In the genomic region with DNA sequence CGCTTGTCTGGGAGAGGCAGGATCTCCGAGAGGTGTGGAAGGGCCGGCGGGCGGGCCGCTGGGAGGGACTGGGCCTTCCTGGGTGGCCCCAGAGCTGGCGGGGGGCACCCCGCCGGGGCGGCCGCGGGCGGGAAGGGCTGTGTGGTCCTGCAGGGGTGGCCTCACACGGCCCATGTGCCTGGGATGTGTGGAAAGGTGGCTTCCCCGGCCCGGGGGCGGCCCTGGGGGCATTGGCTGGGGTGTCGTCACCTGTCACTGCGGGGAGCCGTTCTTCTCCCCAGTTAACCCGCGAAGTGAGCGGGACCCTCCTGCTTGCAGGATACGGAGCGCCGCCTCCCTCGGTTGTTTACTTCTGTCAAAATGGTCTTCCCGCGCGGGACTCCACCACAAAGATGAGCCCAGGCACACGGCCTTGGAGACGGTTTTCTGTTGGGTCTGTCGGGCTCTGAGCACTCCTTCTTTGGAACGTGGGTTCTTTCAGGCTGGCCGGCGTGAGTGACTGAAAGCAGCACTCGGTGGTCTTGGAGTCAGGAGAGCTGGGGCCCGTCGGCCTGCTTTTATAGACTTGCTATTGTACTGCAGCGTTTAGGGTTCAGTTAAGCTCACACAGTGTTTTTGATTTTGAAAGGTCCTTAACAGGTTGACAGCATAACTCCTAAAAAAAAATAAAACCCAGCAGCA, we compare ENCODE assay signal across 8 cellular contexts. TPM values are rescaled to one million over a fixed set of nuclear protein-coding genes. Genes with fewer than 3 reads are reported as not detected.
DNase-seq lines count a peak whose midpoint lies in the region; ATAC-seq and TF ChIP-seq lines count a peak whose summit lies in the region.

No MANE protein-coding gene starts in this region.

- peaks cover 11 to 18% of the 10 kb centered on the region in 2 donors for H3K27me3 Mint-ChIP-seq in CD8-positive, alpha-beta memory T cell

- peak overlapping the region; percentile 78 for H3K27ac ChIP-seq in CD8-positive, alpha-beta memory T cell (ENCODE audit: low read depth, low read length)
- H3K27ac ChIP-seq in VCaP = peak overlapping the region; percentile 96

- peaks cover 9% of the 10 kb centered on the region for H3K27me3 ChIP-seq in CD8-positive, alpha-beta memory T cell (ENCODE audit: insufficient read depth, low read length, poor library complexity, severe bottlenecking)

- CTCF ChIA-PET in CD8-positive, alpha-beta memory T cell (lab: Charles Lee) = interaction anchor here (0.5 to 1.5 kb wide), 2 partner anchors 9 to 253 kb away, joined by 3 read pairs; no protein-coding TSS in a partner anchor

- H3K36me3 ChIP-seq in CD8-positive, alpha-beta memory T cell (ENCODE audit: insufficient read depth, low read length) = no peaks in the 10 kb centered on the region

- H3K4me1 Mint-ChIP-seq in CD8-positive, alpha-beta memory T cell = peaks cover 49 to 54% (median 53%) of the 10 kb centered on the region in 3 donors

- no peak for TF ChIP-seq CTCF in VCaP (conservative IDR thresholded peaks at IDR 0.05)

- no peaks in the 10 kb centered on the region for H3K9me3 ChIP-seq in CD8-positive, alpha-beta memory T cell (ENCODE audit: low read length)

- ATAC-seq in GM19468 (IDR thresholded peaks at IDR 0.05; ENCODE audit: extremely low read depth, unreplicated experiment) (peak; percentile 14), HG03571 (IDR thresholded peaks at IDR 0.05; ENCODE audit: unreplicated experiment) (peak; percentile 31)

- H3K36me3 Mint-ChIP-seq in CD8-positive, alpha-beta memory T cell = peaks cover 0 to 31% (median 0%) of the 10 kb centered on the region in 3 donors

- H3K4me1 ChIP-seq in CD8-positive, alpha-beta memory T cell (ENCODE audit: insufficient read depth, low read length) = peaks cover 47% of the 10 kb centered on the region

- peak overlapping the region; percentile 98 for H3K4me3 ChIP-seq in CD8-positive, alpha-beta memory T cell (ENCODE audit: low read length)

- H3K9me3 Mint-ChIP-seq in CD8-positive, alpha-beta memory T cell = no peaks in the 10 kb centered on the region

- POLR2A ChIA-PET in CD8-positive, alpha-beta memory T cell (lab: Charles Lee) = no interaction called here

- peak; percentile 50 to 72 (median 61) for DNase-seq in CD8-positive, alpha-beta memory T cell
- peak; percentile 49 for DNase-seq in central memory CD4-positive, alpha-beta T cell
- DNase-seq in left kidney (ENCODE audit: low read depth, low spot score) = peak; percentile 81
- peak; percentile 42 for DNase-seq in stimulated activated CD4-positive, alpha-beta T cell treated with anti-CD3 and anti-CD28 coated beads, Interleukin-2, amount 100 ng/mL, for 4 hours (ENCODE audit: low read depth)
- no peak for DNase-seq in NCI-H1930 (lab: John Stamatoyannopoulos, UW)

- H3K4me3 Mint-ChIP-seq in CD8-positive, alpha-beta memory T cell = peak overlapping the region; percentile 90 to 98 (median 96)

- peak overlapping the region; percentile 88 to 99 (median 96) for H3K27ac Mint-ChIP-seq in CD8-positive, alpha-beta memory T cell

RNA-seq across cellular contexts. Expression of a gene that starts 0.7 kb away (rescaled TPM):
- total RNA-seq in CD8-positive, alpha-beta memory T cell = 10 to 100 TPM; 77.7 to 77.9 TPM
- polyA plus RNA-seq in CD8-positive, alpha-beta memory T cell = 102 TPM

Comparison
In these comparisons a context has a peak if more than half of its experiments do, and no peak if none do; other contexts are left out.
1. DNase-seq: peak in CD8-positive, alpha-beta memory T cell (5 of 5), central memory CD4-positive, alpha-beta T cell (single experiment), left kidney (single experiment) and stimulated activated CD4-positive, alpha-beta T cell treated with anti-CD3 and anti-CD28 coated beads, Interleukin-2, amount 100 ng/mL, for 4 hours (single experiment); none in NCI-H1930 (0 of 2).